ENCODE assay signal across 8 cellular contexts in the genomic region with DNA sequence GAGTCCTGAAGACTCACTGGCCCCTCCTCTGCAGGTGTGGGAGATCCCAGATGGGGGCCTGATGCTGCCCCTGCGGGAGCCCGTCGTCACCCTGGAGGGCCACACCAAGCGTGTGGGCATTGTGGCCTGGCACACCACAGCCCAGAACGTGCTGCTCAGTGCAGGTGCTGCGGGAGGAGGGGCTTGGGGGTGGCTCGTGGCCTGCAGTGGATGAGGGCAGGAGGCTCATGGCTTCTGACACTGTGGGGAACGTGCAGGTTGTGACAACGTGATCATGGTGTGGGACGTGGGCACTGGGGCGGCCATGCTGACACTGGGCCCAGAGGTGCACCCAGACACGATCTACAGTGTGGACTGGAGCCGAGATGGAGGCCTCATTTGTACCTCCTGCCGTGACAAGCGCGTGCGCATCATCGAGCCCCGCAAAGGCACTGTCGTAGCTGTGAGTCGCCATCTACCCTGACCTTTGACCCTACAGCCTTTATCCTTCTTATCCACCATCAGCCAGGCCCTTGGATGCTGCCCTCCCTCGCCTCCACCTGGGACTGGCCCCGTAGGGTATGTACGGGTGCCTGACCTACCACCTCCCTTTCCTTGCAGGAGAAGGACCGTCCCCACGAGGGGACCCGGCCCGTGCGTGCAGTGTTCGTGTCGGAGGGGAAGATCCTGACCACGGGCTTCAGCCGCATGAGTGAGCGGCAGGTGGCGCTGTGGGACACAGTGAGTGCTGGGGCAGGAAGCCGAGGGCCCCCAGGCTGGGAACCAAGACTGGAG. TPM values are rescaled to one million over a fixed set of nuclear protein-coding genes. Genes with fewer than 3 reads are reported as not detected.
DNase-seq lines count a peak whose midpoint lies in the region; ATAC-seq and TF ChIP-seq lines count a peak whose summit lies in the region.

No MANE protein-coding gene starts in this region.

- H3K36me3 Mint-ChIP-seq in nephron (ENCODE audit: low read depth) = no peaks in the 10 kb centered on the region

- H3K4me3 ChIP-seq in MM.1S (ENCODE audit: low read length) (no peak overlapping the region), epithelial cell of proximal tubule (ENCODE audit: low read depth, low read length) (no peak overlapping the region), stomach (peak overlapping the region in 3 of 4 donors; percentile 15 to 65 (median 54))

- TF ChIP-seq CTCF in MM.1S (IDR thresholded peaks at IDR 0.05; ENCODE audit: low read length) = peak; percentile 73
- TF ChIP-seq CTCF in epithelial cell of proximal tubule (conservative IDR thresholded peaks at IDR 0.05; ENCODE audit: low read depth, low read length) = peak; percentile 63
- peak in 2 of 3 experiments; percentile 28 to 50 for TF ChIP-seq CTCF in nephron (IDR thresholded peaks at IDR 0.05; ENCODE audit: unreplicated experiment in 3 of 3)
- peak in 5 of 7 experiments; percentile 48 to 74 (median 65) for TF ChIP-seq CTCF in stomach (IDR thresholded peaks at IDR 0.05)

- H3K4me1 Mint-ChIP-seq in nephron = peaks cover 8% of the 10 kb centered on the region

- no peak overlapping the region for H2AFZ ChIP-seq in MM.1S (ENCODE audit: low read length)

- H4K20me1 ChIP-seq in MM.1S (ENCODE audit: insufficient read depth, low read length) = no peaks in the 10 kb centered on the region

- no peaks in the 10 kb centered on the region for H3K9me3 Mint-ChIP-seq in nephron

- H3K27ac ChIP-seq in MM.1S (ENCODE audit: low read length) = peak overlapping the region; percentile 92; the same call in 1 of the 2 replicates
- H3K27ac ChIP-seq in stomach = peak overlapping the region; percentile 23 to 90 (median 85)

- no peak overlapping the region; the same call in 1 of the 2 replicates for H3K9ac ChIP-seq in MM.1S (ENCODE audit: low read length)

- DNase-seq in CMK (ENCODE audit: low read depth) (peak; percentile 30), MM.1S (peak; percentile 52), activated T-cell treated with anti-CD3 and anti-CD28 coated beads for 1 hour (ENCODE audit: low read depth) (peak; percentile 92), epithelial cell of proximal tubule (ENCODE audit: low read depth) (no peak), stomach (peak; percentile 87)

- TF ChIP-seq POLR2A in stomach (IDR thresholded peaks at IDR 0.05) = no peak

- peaks cover 41% of the 10 kb centered on the region; the same call in 1 of the 2 replicates for H3F3A ChIP-seq in MM.1S (ENCODE audit: insufficient read depth, low read length)

- no peaks in the 10 kb centered on the region; the same call in 1 of the 2 replicates for H3K36me3 ChIP-seq in MM.1S (replicated peaks; ENCODE audit: insufficient read depth, low read length)
- peaks cover 0 to 10% (median 8%) of the 10 kb centered on the region in 4 donors for H3K36me3 ChIP-seq in stomach

- H3K4me1 ChIP-seq in MM.1S (ENCODE audit: low read length) (peaks cover 31% of the 10 kb centered on the region), stomach (peaks cover 7 to 41% (median 28%) of the 10 kb centered on the region in 4 donors)

- H3K4me2 ChIP-seq in MM.1S (ENCODE audit: low read depth, low read length) = peak overlapping the region; percentile 98; the same call in 1 of the 2 replicates

- H3K27ac Mint-ChIP-seq in nephron = no peak overlapping the region

- peaks cover 7% of the 10 kb centered on the region for H3K27me3 Mint-ChIP-seq in nephron (ENCODE audit: low read depth)

- peaks cover 49% of the 10 kb centered on the region for H3K79me2 ChIP-seq in MM.1S (ENCODE audit: low read length)

- no peak for TF ChIP-seq EP300 in stomach (IDR thresholded peaks at IDR 0.05)

- H3K9me3 ChIP-seq in MM.1S (replicated peaks; ENCODE audit: insufficient read depth, low read length) (no peaks in the 10 kb centered on the region), stomach (no peaks in the 10 kb centered on the region)

- H3K27me3 ChIP-seq in MM.1S (replicated peaks; ENCODE audit: insufficient read depth, low read length) = no peaks in the 10 kb centered on the region
- no peaks in the 10 kb centered on the region for H3K27me3 ChIP-seq in stomach

- 44 to 55% (median 50%) methylated on average over 19 to 36 of the region's 36 CpGs for WGBS in stomach, 5 donors

- no peaks in the 10 kb centered on the region for H3K9me2 ChIP-seq in MM.1S (replicated peaks; ENCODE audit: insufficient read depth, low read length)

- ATAC-seq in GM21529 (IDR thresholded peaks at IDR 0.05; ENCODE audit: unreplicated experiment) (no peak), GM21825 (IDR thresholded peaks at IDR 0.05; ENCODE audit: unreplicated experiment) (no peak)

- intact Hi-C loops in stomach (cut with DNase I; ENCODE audit: low total_unique reads) = no loop called here

- peak overlapping the region in 2 of 3 experiments; percentile 27 to 54 for H3K4me3 Mint-ChIP-seq in nephron

RNA-seq across cellular contexts. Expression of gene CORO1A, which starts 3.6 kb away (rescaled TPM):
- total RNA-seq in epithelial cell of proximal tubule = 24.1 and 26.3 TPM in 2 replicates
- 10 to 100 TPM; 13.0 to 30.3 (median 18.7) TPM for total RNA-seq in stomach
- polyA plus RNA-seq in stomach = 10 to 100 TPM; 34.2 to 42.5 (median 37.3) TPM

RNA-seq across cellular contexts. Expression of gene BOLA2B, which starts 6.5 kb away (rescaled TPM):
- total RNA-seq in epithelial cell of proximal tubule (421 and 538 TPM in 2 replicates), stomach (100 to 1,000 TPM in 2 of 5 donors, 10 to 100 TPM in 2, not detected in 1; 21.3 to 415 (median 168) TPM)
- 100 to 1,000 TPM; 281 to 322 (median 321) TPM for polyA plus RNA-seq in stomach

RNA-seq across cellular contexts. Expression of gene SLX1A, which starts 6.7 kb away (rescaled TPM):
- total RNA-seq in epithelial cell of proximal tubule (57.7 and 158 TPM in 2 replicates), stomach (10 to 100 TPM in 3 of 5 donors, 1 to 10 TPM in 2; 2.3 to 86.9 (median 19.0) TPM)
- polyA plus RNA-seq in stomach = 10 to 100 TPM; 80.8 to 86.0 (median 84.2) TPM

RNA-seq across cellular contexts. Expression of gene SULT1A3, which starts 12.1 kb away (rescaled TPM):
- 6.6 and 12.1 TPM in 2 replicates for total RNA-seq in epithelial cell of proximal tubule
- 100 to 1,000 TPM in 1 of 5 donors, 10 to 100 TPM in 3, 1 to 10 TPM in 1; 4.2 to 118 (median 63.6) TPM for total RNA-seq in stomach
- 10 to 100 TPM; 23.8 to 53.2 (median 42.2) TPM for polyA plus RNA-seq in stomach

Comparison
In these comparisons a context has a peak if more than half of its experiments do, and no peak if none do; other contexts are left out.
1. H3K4me3 ChIP-seq: peak in stomach (3 of 4); none in MM.1S (single experiment) and epithelial cell of proximal tubule (single experiment).
2. Peak in every context shown above with its lines, with median percentiles within 50 percentile points of each other: CTCF ChIP-seq.